In genomic region chr1:58813801-58814200, GRCh38 we compare ENCODE assay signal across 11 cellular contexts. TPM values are rescaled to one million over a fixed set of nuclear protein-coding genes. Genes with fewer than 3 reads are reported as not detected.
DNase-seq lines count a peak whose midpoint lies in the region; ATAC-seq and TF ChIP-seq lines count a peak whose summit lies in the region.
"Had no signal": no experiment of that assay in that cellular context is flagged by ENCODE, and none has a peak within 500 bp of the region (broad histone marks: within the 10 kb centered on the region; RNA-seq: fewer than 3 reads in every experiment).

No MANE protein-coding gene starts in this region.

- H3K9ac ChIP-seq in mammary epithelial cell (ENCODE audit: insufficient read depth, low read length): no peak overlapping the region

- peaks cover 2% of the 10 kb centered on the region for H3K36me3 Mint-ChIP-seq in activated CD4-positive, alpha-beta T cell treated with anti-CD3 and anti-CD28 coated beads, Interleukin-2, amount 10 ng/mL, durations not matched to agents 24 days and 14 days (ENCODE audit: low read depth)
- H3K36me3 Mint-ChIP-seq in activated CD4-positive, alpha-beta T cell treated with anti-CD3 and anti-CD28 coated beads for 36 hours (ENCODE audit: low read depth): no peaks in the 10 kb centered on the region
- no peaks in the 10 kb centered on the region for H3K36me3 Mint-ChIP-seq in mesothelial cell of epicardium

- no peaks in the 10 kb centered on the region for H3K27me3 Mint-ChIP-seq in activated CD4-positive, alpha-beta T cell treated with anti-CD3 and anti-CD28 coated beads, Interleukin-2, amount 10 ng/mL, durations not matched to agents 24 days and 14 days
- no peaks in the 10 kb centered on the region for H3K27me3 Mint-ChIP-seq in activated CD4-positive, alpha-beta T cell treated with anti-CD3 and anti-CD28 coated beads for 36 hours
- H3K27me3 Mint-ChIP-seq in mesothelial cell of epicardium (ENCODE audit: low read depth): no peaks in the 10 kb centered on the region

- peaks cover 53% of the 10 kb centered on the region for H3K4me1 Mint-ChIP-seq in activated CD4-positive, alpha-beta T cell treated with anti-CD3 and anti-CD28 coated beads, Interleukin-2, amount 10 ng/mL, durations not matched to agents 24 days and 14 days
- H3K4me1 Mint-ChIP-seq in activated CD4-positive, alpha-beta T cell treated with anti-CD3 and anti-CD28 coated beads for 36 hours: peaks cover 42% of the 10 kb centered on the region
- H3K4me1 Mint-ChIP-seq in mesothelial cell of epicardium: peaks cover 48% of the 10 kb centered on the region

- H3K4me3 ChIP-seq in mammary epithelial cell (replicated peaks in 1 of 3; ENCODE audit: insufficient read depth in 1 of 3, low read depth in 2 of 3, low read length in 3 of 3) (no peak overlapping the region), thymus (ENCODE audit: low read length) (no peak overlapping the region)
- H3K4me3 ChIP-seq: HAP-1 had no signal

- H4K20me1 ChIP-seq in mammary epithelial cell (ENCODE audit: insufficient read depth, low read length): no peaks in the 10 kb centered on the region

- DNase-seq in activated CD4-positive, alpha-beta T cell treated with anti-CD3 and anti-CD28 coated beads, Interleukin-2, amount 10 ng/mL, durations not matched to agents 24 days and 14 days: no peak
- no peak for DNase-seq in activated CD4-positive, alpha-beta T cell treated with anti-CD3 and anti-CD28 coated beads for 36 hours
- DNase-seq in mammary epithelial cell (no peak), mesothelial cell of epicardium (ENCODE audit: low spot score in 2 of 2, unreplicated experiment in 2 of 2) (no peak), hepatic stellate cell (ENCODE audit: low spot score) (no peak), NCI-H2029 treated with DMSO at 0.1 percent for 48 hours (lab: John Stamatoyannopoulos, UW) (no peak)
- DNase-seq: activated CD4-positive, alpha-beta T cell treated with anti-CD3 and anti-CD28 coated beads, Interleukin-2, amount 50 U/mL, for 4 hours; NCI-H1694 treated with DMSO at 0.1 percent for 48 hours had no signal

- in situ Hi-C loops in mammary epithelial cell (cut with MboI; ENCODE audit: low sequenced_read_pairs in 2 of 2): no loop called here

- H3K27me3 ChIP-seq in mammary epithelial cell (ENCODE audit: insufficient read depth, low read length) (no peaks in the 10 kb centered on the region), thymus (ENCODE audit: control insufficient read depth, insufficient read depth) (no peaks in the 10 kb centered on the region)

- H3K79me2 ChIP-seq in mammary epithelial cell (ENCODE audit: insufficient read depth, low read length): no peaks in the 10 kb centered on the region

- 48% methylated on average over 7 of the region's 7 CpGs for WGBS in mammary epithelial cell (ENCODE audit: low coverage, missing lambda C conversion rate)
- WGBS in thymus: 97% methylated on average over 7 of the region's 7 CpGs

- no peak for ATAC-seq in activated CD4-positive, alpha-beta T cell treated with anti-CD3 and anti-CD28 coated beads for 36 hours
- ATAC-seq in GM18907 (IDR thresholded peaks at IDR 0.05; ENCODE audit: unreplicated experiment): no peak

- POLR2A ChIA-PET in activated CD4-positive, alpha-beta T cell treated with anti-CD3 and anti-CD28 coated beads for 36 hours (lab: Charles Lee): no interaction called here

- CTCF ChIA-PET in activated CD4-positive, alpha-beta T cell treated with anti-CD3 and anti-CD28 coated beads for 36 hours (lab: Charles Lee): no interaction called here
- CTCF ChIA-PET in mammary epithelial cell (lab: Charles Lee; ENCODE audit: low non-redundant PET): no interaction called here

- H3K4me2 ChIP-seq in mammary epithelial cell (ENCODE audit: insufficient read depth, low read depth, low read length): peak overlapping the region; percentile 91

- no TSS peak for BruUV-seq in mammary epithelial cell (replicated peaks; lab: Mats Ljungman, UMichigan)

- H3K4me3 Mint-ChIP-seq in activated CD4-positive, alpha-beta T cell treated with anti-CD3 and anti-CD28 coated beads, Interleukin-2, amount 10 ng/mL, durations not matched to agents 24 days and 14 days: peak overlapping the region; percentile 41
- H3K4me3 Mint-ChIP-seq in activated CD4-positive, alpha-beta T cell treated with anti-CD3 and anti-CD28 coated beads for 36 hours: no peak overlapping the region
- H3K4me3 Mint-ChIP-seq in mesothelial cell of epicardium: no peak overlapping the region

- TF ChIP-seq CTCF in mammary epithelial cell (conservative IDR thresholded peaks at IDR 0.05 in 1 of 2, IDR thresholded peaks at IDR 0.05 in 1 of 2; ENCODE audit: extremely low read depth in 1 of 2, insufficient read depth in 1 of 2, low read depth in 1 of 2, low read length in 2 of 2) (no peak), mesothelial cell of epicardium (IDR thresholded peaks at IDR 0.05; ENCODE audit: unreplicated experiment) (no peak)

- H3K27ac ChIP-seq in mammary epithelial cell (ENCODE audit: insufficient read depth, low read depth, low read length) (no peak overlapping the region), thymus (ENCODE audit: low read depth) (peak overlapping the region; percentile 46)

- intact Hi-C loops in activated CD4-positive, alpha-beta T cell treated with anti-CD3 and anti-CD28 coated beads, Interleukin-2, amount 10 ng/mL, durations not matched to agents 24 days and 14 days (cut with micrococcal nuclease): loop anchor here (10.0 kb wide), 1 partner anchor 481 kb away; the partner anchor contains the start of gene FGGY
- intact Hi-C loops in activated CD4-positive, alpha-beta T cell treated with anti-CD3 and anti-CD28 coated beads for 36 hours (cut with DNase I, micrococcal nuclease): no loop called here
- intact Hi-C loops in mammary epithelial cell (cut with micrococcal nuclease): loop anchor here (10.0 kb wide), 1 partner anchor 91 kb away; no protein-coding TSS in a partner anchor

- dilution Hi-C loops in mammary epithelial cell (cut with HindIII; ENCODE audit: low sequenced_read_pairs): no loop called here

- peak overlapping the region; percentile 65 for H2AFZ ChIP-seq in mammary epithelial cell (ENCODE audit: low read depth, low read length)

- H3K27ac Mint-ChIP-seq in activated CD4-positive, alpha-beta T cell treated with anti-CD3 and anti-CD28 coated beads, Interleukin-2, amount 10 ng/mL, durations not matched to agents 24 days and 14 days: peak overlapping the region; percentile 32
- H3K27ac Mint-ChIP-seq in activated CD4-positive, alpha-beta T cell treated with anti-CD3 and anti-CD28 coated beads for 36 hours: no peak overlapping the region
- peak overlapping the region; percentile 95 for H3K27ac Mint-ChIP-seq in mesothelial cell of epicardium

- H3K36me3 ChIP-seq in mammary epithelial cell (ENCODE audit: insufficient read depth, low read length): no peaks in the 10 kb centered on the region
- H3K36me3 ChIP-seq in thymus (ENCODE audit: control insufficient read depth, insufficient read depth): no peaks in the 10 kb centered on the region
- H3K36me3 ChIP-seq: HAP-1 had no signal

- H3K9me3 ChIP-seq in mammary epithelial cell (replicated peaks; ENCODE audit: insufficient read depth, low read length): no peaks in the 10 kb centered on the region
- no peaks in the 10 kb centered on the region for H3K9me3 ChIP-seq in thymus (ENCODE audit: control insufficient read depth)
- H3K9me3 ChIP-seq: HAP-1 had no signal

- peaks cover 88% of the 10 kb centered on the region for H3K4me1 ChIP-seq in mammary epithelial cell (ENCODE audit: insufficient read depth, low read length)
- peaks cover 12% of the 10 kb centered on the region for H3K4me1 ChIP-seq in thymus (ENCODE audit: control insufficient read depth, insufficient read depth, low read length)

- H3K9me3 Mint-ChIP-seq in activated CD4-positive, alpha-beta T cell treated with anti-CD3 and anti-CD28 coated beads, Interleukin-2, amount 10 ng/mL, durations not matched to agents 24 days and 14 days: no peaks in the 10 kb centered on the region
- H3K9me3 Mint-ChIP-seq in activated CD4-positive, alpha-beta T cell treated with anti-CD3 and anti-CD28 coated beads for 36 hours (ENCODE audit: low read depth): no peaks in the 10 kb centered on the region
- no peaks in the 10 kb centered on the region for H3K9me3 Mint-ChIP-seq in mesothelial cell of epicardium

RNA-seq across cellular contexts. Expression of gene JUN, which starts 30.0 kb away (rescaled TPM):
- 51.6 and 52.6 TPM in 2 replicates for total RNA-seq in activated CD4-positive, alpha-beta T cell treated with anti-CD3 and anti-CD28 coated beads, Interleukin-2, amount 10 ng/mL, durations not matched to agents 24 days and 14 days
- total RNA-seq in activated CD4-positive, alpha-beta T cell treated with anti-CD3 and anti-CD28 coated beads for 36 hours: 10 to 100 TPM; 24.2 to 25.5 TPM
- total RNA-seq in mammary epithelial cell (10 to 100 TPM; 61.1 to 78.7 TPM), mesothelial cell of epicardium (242 to 245 TPM (median 245 TPM) in 3 replicates)
- polyA plus RNA-seq in mammary epithelial cell (24.6 TPM), thymus (74.3 TPM)
- polyA minus RNA-seq in mammary epithelial cell: 25.1 TPM

Comparison
In these comparisons a context has a peak if more than half of its experiments do, and no peak if none do; other contexts are left out.
1. intact Hi-C loops: an anchor here in activated CD4-positive, alpha-beta T cell treated with anti-CD3 and anti-CD28 coated beads, Interleukin-2, amount 10 ng/mL, durations not matched to agents 24 days and 14 days (10.0 kb wide) and mammary epithelial cell (10.0 kb wide); none called in activated CD4-positive, alpha-beta T cell treated with anti-CD3 and anti-CD28 coated beads for 36 hours.